ENCODE assay signal across 15 cellular contexts in the genomic region with DNA sequence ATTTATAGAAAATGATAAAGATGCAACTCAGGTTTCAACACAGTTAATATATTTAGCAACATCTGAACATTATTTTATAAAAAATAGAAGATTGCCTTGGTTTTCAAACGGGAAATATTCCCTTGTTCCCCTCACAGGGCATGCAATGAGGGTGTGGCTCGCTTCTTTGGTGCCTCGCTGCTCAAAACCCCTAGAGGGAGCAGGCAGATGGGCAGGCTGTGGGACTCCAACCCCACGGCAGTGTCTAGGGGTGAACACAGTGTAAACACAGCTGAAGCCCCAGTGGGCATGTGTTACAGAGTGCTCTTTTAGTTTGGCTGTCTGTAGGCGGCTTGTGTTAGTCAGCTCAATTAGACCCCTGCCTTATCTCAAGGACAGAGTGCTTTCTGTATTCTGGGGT.
DNase-seq lines count a peak whose midpoint lies in the region; ATAC-seq and TF ChIP-seq lines count a peak whose summit lies in the region.
"Had no signal": no experiment of that assay in that cellular context is flagged by ENCODE, and none has a peak within 500 bp of the region (broad histone marks: within the 10 kb centered on the region; RNA-seq: fewer than 3 reads in every experiment).

No MANE protein-coding gene starts in this region.

- no peaks in the 10 kb centered on the region for H3K36me3 ChIP-seq in BE2C
- no peaks in the 10 kb centered on the region for H3K36me3 ChIP-seq in gastroesophageal sphincter
- no peaks in the 10 kb centered on the region for H3K36me3 ChIP-seq in PC-3 (ENCODE audit: low read depth, low read length)
- no peaks in the 10 kb centered on the region for H3K36me3 ChIP-seq in CD4-positive, alpha-beta memory T cell (ENCODE audit: insufficient read depth, low read length)
- H3K36me3 ChIP-seq: sigmoid colon, suprapubic skin had no signal

- no peaks in the 10 kb centered on the region for H3K4me1 Mint-ChIP-seq in chondrocyte (ENCODE audit: low read depth)
- no peaks in the 10 kb centered on the region for H3K4me1 Mint-ChIP-seq in CD4-positive, alpha-beta memory T cell
- H3K4me1 Mint-ChIP-seq: T-cell had no signal

- DNase-seq in BE2C (no peak), ELF-1 (ENCODE audit: low read depth, low spot score) (peak; percentile 44), NCI-H69 (lab: John Stamatoyannopoulos, UW) (peak; percentile 54), chondrocyte (ENCODE audit: low spot score) (peak; percentile 29), caudate nucleus (lab: John Stamatoyannopoulos, UW) (no peak), PC-3 (no peak)
- no peak for DNase-seq in CD4-positive, alpha-beta memory T cell
- DNase-seq: activated gamma-delta T cell, DND-41, OCI-M1, sigmoid colon, T-cell had no signal

- TF ChIP-seq EP300 in gastroesophageal sphincter (IDR thresholded peaks at IDR 0.05): no peak

- no peak overlapping the region for H3K27ac Mint-ChIP-seq in chondrocyte (ENCODE audit: unreplicated experiment)
- H3K27ac Mint-ChIP-seq in CD4-positive, alpha-beta memory T cell: no peak overlapping the region
- H3K27ac Mint-ChIP-seq: T-cell had no signal

- CTCF ChIA-PET in PC-3 (lab: Charles Lee): no interaction called here
- CTCF ChIA-PET in CD4-positive, alpha-beta memory T cell (lab: Charles Lee; ENCODE audit: partially characterized antibody): no interaction called here

- H3K4me3 Mint-ChIP-seq in chondrocyte (ENCODE audit: unreplicated experiment): no peak overlapping the region
- H3K4me3 Mint-ChIP-seq in CD4-positive, alpha-beta memory T cell: no peak overlapping the region
- H3K4me3 Mint-ChIP-seq: T-cell had no signal

- H3K27ac ChIP-seq in gastroesophageal sphincter: no peak overlapping the region
- H3K27ac ChIP-seq in caudate nucleus (ENCODE audit: low read depth, low read length): no peak overlapping the region
- no peak overlapping the region for H3K27ac ChIP-seq in PC-3 (ENCODE audit: low read length)
- no peak overlapping the region for H3K27ac ChIP-seq in CD4-positive, alpha-beta memory T cell (ENCODE audit: low read depth, low read length)
- H3K27ac ChIP-seq: coronary artery, sigmoid colon, suprapubic skin had no signal

- no peak overlapping the region for H3K4me2 ChIP-seq in PC-3 (ENCODE audit: low read length)

- H3K36me3 Mint-ChIP-seq in chondrocyte (ENCODE audit: low read depth): no peaks in the 10 kb centered on the region
- H3K36me3 Mint-ChIP-seq in CD4-positive, alpha-beta memory T cell: no peaks in the 10 kb centered on the region
- H3K36me3 Mint-ChIP-seq: T-cell had no signal

- H3K9me3 ChIP-seq in BE2C (no peaks in the 10 kb centered on the region), gastroesophageal sphincter (peaks cover 0 to 17% (median 0%) of the 10 kb centered on the region in 3 donors), PC-3 (ENCODE audit: low read length) (no peaks in the 10 kb centered on the region)
- no peaks in the 10 kb centered on the region for H3K9me3 ChIP-seq in CD4-positive, alpha-beta memory T cell (ENCODE audit: control insufficient read depth in 1 of 2, low read length in 2 of 2)
- H3K9me3 ChIP-seq: sigmoid colon, suprapubic skin had no signal

- TF ChIP-seq CTCF in BE2C (IDR thresholded peaks at IDR 0.05; ENCODE audit: low read depth, low read length) (0 out of 2 replicates have a peak, but pooled peaks have one; percentile 12), chondrocyte (IDR thresholded peaks at IDR 0.05) (peak; percentile 16), gastroesophageal sphincter (IDR thresholded peaks at IDR 0.05) (no peak), PC-3 (conservative IDR thresholded peaks at IDR 0.05; ENCODE audit: low read depth, low read length) (no peak)

- no peaks in the 10 kb centered on the region for H3K27me3 Mint-ChIP-seq in chondrocyte (ENCODE audit: low read depth)
- no peaks in the 10 kb centered on the region for H3K27me3 Mint-ChIP-seq in CD4-positive, alpha-beta memory T cell
- H3K27me3 Mint-ChIP-seq: T-cell had no signal

- H4K20me1 ChIP-seq in PC-3 (ENCODE audit: low read length): no peaks in the 10 kb centered on the region

- H2AFZ ChIP-seq in PC-3 (ENCODE audit: low read length): no peak overlapping the region

- no peaks in the 10 kb centered on the region for H3K9me2 ChIP-seq in PC-3 (replicated peaks; ENCODE audit: low read length)

- peaks cover 6% of the 10 kb centered on the region for H3K9me3 Mint-ChIP-seq in chondrocyte (ENCODE audit: low read depth)
- peaks cover 0 to 25% (median 6%) of the 10 kb centered on the region in 8 donors for H3K9me3 Mint-ChIP-seq in CD4-positive, alpha-beta memory T cell

- no peak for TF ChIP-seq POLR2A in gastroesophageal sphincter (IDR thresholded peaks at IDR 0.05)

- H3F3A ChIP-seq in PC-3 (ENCODE audit: low read length, unreplicated experiment): no peaks in the 10 kb centered on the region

- H3K27me3 ChIP-seq in BE2C: no peaks in the 10 kb centered on the region
- no peaks in the 10 kb centered on the region for H3K27me3 ChIP-seq in gastroesophageal sphincter
- no peaks in the 10 kb centered on the region for H3K27me3 ChIP-seq in PC-3 (ENCODE audit: low read length)
- no peaks in the 10 kb centered on the region for H3K27me3 ChIP-seq in CD4-positive, alpha-beta memory T cell (ENCODE audit: insufficient read depth, low read length)
- H3K27me3 ChIP-seq: sigmoid colon, suprapubic skin had no signal

- H3K4me3 ChIP-seq in BE2C (ENCODE audit: low read depth, low read length) (no peak overlapping the region), gastroesophageal sphincter (no peak overlapping the region), PC-3 (ENCODE audit: low read length) (no peak overlapping the region)
- no peak overlapping the region for H3K4me3 ChIP-seq in CD4-positive, alpha-beta memory T cell (ENCODE audit: low read length in 2 of 2)
- H3K4me3 ChIP-seq: coronary artery, sigmoid colon, suprapubic skin had no signal

- WGBS in gastroesophageal sphincter (ENCODE audit: low coverage in 1 of 2), 2 donors: 49 to 55% methylated on average over 5 of the region's 5 CpGs

- intact Hi-C loops in PC-3 (cut with micrococcal nuclease): no loop called here
- intact Hi-C loops in CD4-positive, alpha-beta memory T cell (cut with micrococcal nuclease): no loop called here

- no TSS peak for BruUV-seq in PC-3 (replicated peaks; lab: Mats Ljungman, UMichigan)

- H3K4me1 ChIP-seq in BE2C: no peaks in the 10 kb centered on the region
- no peaks in the 10 kb centered on the region for H3K4me1 ChIP-seq in gastroesophageal sphincter
- H3K4me1 ChIP-seq in PC-3 (ENCODE audit: insufficient read depth, low read length): no peaks in the 10 kb centered on the region
- H3K4me1 ChIP-seq in CD4-positive, alpha-beta memory T cell (ENCODE audit: insufficient read depth, low read length): no peaks in the 10 kb centered on the region
- H3K4me1 ChIP-seq: sigmoid colon, suprapubic skin had no signal

- POLR2A ChIA-PET in PC-3 (lab: Charles Lee; ENCODE audit: unreplicated experiment): no interaction called here
- POLR2A ChIA-PET in CD4-positive, alpha-beta memory T cell (lab: Charles Lee; ENCODE audit: partially characterized antibody): no interaction called here

- ATAC-seq in gastroesophageal sphincter: no peak
- ATAC-seq in PC-3: no peak
- ATAC-seq: T-cell had no signal

- H3K79me2 ChIP-seq in PC-3 (ENCODE audit: low read length): no peaks in the 10 kb centered on the region

- H3K9ac ChIP-seq in PC-3 (ENCODE audit: low read length): no peak overlapping the region

Comparison
In these comparisons a context has a peak if more than half of its experiments do, and no peak if none do; other contexts are left out.
1. DNase-seq: peak in ELF-1 (single experiment), NCI-H69 (single experiment) and chondrocyte (single experiment); none in BE2C (single experiment), caudate nucleus (0 of 61), PC-3 (single experiment) and CD4-positive, alpha-beta memory T cell (0 of 5).
2. CTCF ChIP-seq: peak in BE2C (single experiment) and chondrocyte (single experiment); none in gastroesophageal sphincter (0 of 4) and PC-3 (single experiment).